ENCODE assay signal across 26 cellular contexts in the genomic region with DNA sequence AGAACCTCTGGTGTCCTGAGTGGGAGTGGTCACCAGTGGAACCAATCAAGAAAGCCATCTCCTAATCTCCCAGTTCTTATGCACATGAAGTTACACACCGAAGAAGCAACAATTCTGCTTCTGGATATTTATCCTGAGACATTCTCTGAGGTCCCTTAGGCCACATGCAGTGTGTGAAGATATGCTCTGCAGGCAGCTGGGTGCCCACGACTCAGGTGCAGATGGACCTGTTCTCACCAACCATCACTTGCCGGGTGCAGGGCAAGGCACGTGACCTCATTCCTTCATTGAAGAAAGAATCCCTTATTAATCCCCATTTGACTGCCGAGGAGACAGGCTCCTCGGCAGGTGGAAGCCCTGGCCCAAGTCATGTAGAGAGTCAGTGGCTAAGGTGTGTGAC.
DNase-seq lines count a peak whose midpoint lies in the region; ATAC-seq, FAIRE-seq and TF ChIP-seq lines count a peak whose summit lies in the region.
"Had no signal": no experiment of that assay in that cellular context is flagged by ENCODE, and none has a peak within 500 bp of the region (broad histone marks: within the 10 kb centered on the region; RNA-seq: fewer than 3 reads in every experiment).

No MANE protein-coding gene starts in this region.

- H3K4me1 ChIP-seq in pancreas (no peaks in the 10 kb centered on the region), aorta (ENCODE audit: control insufficient read depth in 1 of 2, insufficient read depth in 2 of 2, low read length in 2 of 2) (no peaks in the 10 kb centered on the region)
- H3K4me1 ChIP-seq: A549 had no signal

- WGBS in pancreas, 2 donors: 26 to 30% methylated on average over 6 of the region's 6 CpGs
- WGBS in aorta, 2 donors: 81 to 85% methylated on average over 6 of the region's 6 CpGs

- H3K27ac Mint-ChIP-seq in brain: peak overlapping the region in 3 of 5 experiments; percentile 10 to 74 (median 57)
- H3K27ac Mint-ChIP-seq in immature natural killer cell: no peak overlapping the region
- H3K27ac Mint-ChIP-seq: B cell; CD4-positive, alpha-beta T cell; CD8-positive, alpha-beta T cell had no signal

- H3K36me3 Mint-ChIP-seq in brain: no peaks in the 10 kb centered on the region
- no peaks in the 10 kb centered on the region for H3K36me3 Mint-ChIP-seq in immature natural killer cell
- H3K36me3 Mint-ChIP-seq: CD8-positive, alpha-beta T cell had no signal

- H3K36me3 ChIP-seq in pancreas: no peaks in the 10 kb centered on the region
- no peaks in the 10 kb centered on the region for H3K36me3 ChIP-seq in aorta (ENCODE audit: control insufficient read depth in 1 of 2, insufficient read depth in 2 of 2, low read length in 1 of 2)
- H3K36me3 ChIP-seq: BLaER1 treated with 17β-estradiol and CSF1 and Interleukin-3, amounts not matched to agents 10 nM and 100 nM had no signal

- H3K27me3 ChIP-seq in pancreas (no peaks in the 10 kb centered on the region), aorta (ENCODE audit: control insufficient read depth in 1 of 2, insufficient read depth in 2 of 2, low read length in 1 of 2) (no peaks in the 10 kb centered on the region)
- H3K27me3 ChIP-seq: BLaER1 treated with 17β-estradiol and CSF1 and Interleukin-3, amounts not matched to agents 10 nM and 100 nM had no signal

- H3K27ac ChIP-seq in pancreas: no peak overlapping the region
- no peak overlapping the region for H3K27ac ChIP-seq in aorta (ENCODE audit: low read depth in 1 of 2, low read length in 2 of 2)
- H3K27ac ChIP-seq: 22Rv1; A549; BLaER1 treated with 17β-estradiol and CSF1 and Interleukin-3, amounts not matched to agents 10 nM and 100 nM; C4-2B had no signal

- H3K4me1 Mint-ChIP-seq in brain (peaks cover 30% of the 10 kb centered on the region), immature natural killer cell (no peaks in the 10 kb centered on the region)
- H3K4me1 Mint-ChIP-seq: B cell had no signal

- intact Hi-C loops in pancreas (cut with DNase I) (no loop called here), aorta (cut with DNase I) (no loop called here), head of caudate nucleus (cut with DNase I) (no loop called here)

- H3K9me3 ChIP-seq in pancreas (no peaks in the 10 kb centered on the region), aorta (ENCODE audit: control insufficient read depth, low read length) (peaks cover 2% of the 10 kb centered on the region)
- H3K9me3 ChIP-seq: A549; BLaER1 treated with 17β-estradiol and CSF1 and Interleukin-3, amounts not matched to agents 10 nM and 100 nM had no signal

- H3K4me3 Mint-ChIP-seq in brain (no peak overlapping the region), immature natural killer cell (no peak overlapping the region)
- H3K4me3 Mint-ChIP-seq: B cell; CD4-positive, alpha-beta T cell; CD8-positive, alpha-beta T cell had no signal

- ATAC-seq in pancreas (peak; percentile 65 to 94 (median 84)), aorta (ENCODE audit: low FRiP score) (no peak)
- ATAC-seq: A549; CD8-positive, alpha-beta T cell; GM12878 had no signal

- H3K27me3 Mint-ChIP-seq in brain (peaks cover 4% of the 10 kb centered on the region), immature natural killer cell (ENCODE audit: low read depth in 3 of 3) (peaks cover 0 to 7% (median 4%) of the 10 kb centered on the region in 3 donors)

- no peak for TF ChIP-seq RAD21 in Ishikawa (IDR thresholded peaks at IDR 0.05; ENCODE audit: low read depth)

- H3K4me3 ChIP-seq in pancreas (no peak overlapping the region), aorta (ENCODE audit: low read length in 2 of 2) (no peak overlapping the region)
- H3K4me3 ChIP-seq: A549; BLaER1 treated with 17β-estradiol and CSF1 and Interleukin-3, amounts not matched to agents 10 nM and 100 nM; GM12878 had no signal

- H3K9me3 Mint-ChIP-seq in brain (peaks cover 0 to 4% (median 0%) of the 10 kb centered on the region in 5 experiments), immature natural killer cell (no peaks in the 10 kb centered on the region)
- H3K9me3 Mint-ChIP-seq: CD4-positive, alpha-beta T cell; CD8-positive, alpha-beta T cell had no signal

- no peak for FAIRE-seq in pancreas (lab: Jason Lieb, UNC)
- FAIRE-seq: A549, GM12878, GM12892, GM18507 had no signal

- TF ChIP-seq CTCF in brain (conservative IDR thresholded peaks at IDR 0.05) (no peak), pancreas (IDR thresholded peaks at IDR 0.05) (no peak)

- peak in 4 of 6 donors; percentile 27 to 80 (median 56) for DNase-seq in pancreas
- DNase-seq in aorta: peak; percentile 1 to 42
- DNase-seq in head of caudate nucleus: no peak
- no peak for DNase-seq in COLO668 (lab: John Stamatoyannopoulos, UW; ENCODE audit: unreplicated experiment)
- no peak for DNase-seq in immature natural killer cell
- DNase-seq: AML-193; CD4-positive, alpha-beta T cell; CD8-positive, alpha-beta T cell; COR-L47; DMS 273 treated with DMSO at 0.1 percent for 48 hours; DMS153; DMS53; DMS79; DND-41; EL; GDM1 had no signal

- no peak for TF ChIP-seq EP300 in Ishikawa (IDR thresholded peaks at IDR 0.05; ENCODE audit: borderline replicate concordance)

TF ChIP-seq in Ishikawa, 13 proteins besides CTCF, POLR2A, EP300 and RAD21:
- TF ChIP-seq YY1 (IDR thresholded peaks at IDR 0.05; ENCODE audit: low read depth) (no peak), FOXM1 (IDR thresholded peaks at IDR 0.05; ENCODE audit: borderline replicate concordance, low read depth) (no peak), TCF12 (IDR thresholded peaks at IDR 0.05; ENCODE audit: low read depth) (no peak), TAF1 (IDR thresholded peaks at IDR 0.05; ENCODE audit: low read depth) (no peak), EGR1 (IDR thresholded peaks at IDR 0.05) (no peak), TEAD4 (IDR thresholded peaks at IDR 0.05) (no peak)
- TF ChIP-seq, protein P1, sequence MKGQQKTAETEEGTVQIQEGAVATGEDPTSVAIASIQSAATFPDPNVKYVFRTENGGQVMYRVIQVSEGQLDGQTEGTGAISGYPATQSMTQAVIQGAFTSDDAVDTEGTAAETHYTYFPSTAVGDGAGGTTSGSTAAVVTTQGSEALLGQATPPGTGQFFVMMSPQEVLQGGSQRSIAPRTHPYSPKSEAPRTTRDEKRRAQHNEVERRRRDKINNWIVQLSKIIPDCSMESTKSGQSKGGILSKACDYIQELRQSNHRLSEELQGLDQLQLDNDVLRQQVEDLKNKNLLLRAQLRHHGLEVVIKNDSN (IDR thresholded peaks at IDR 0.05): peak; percentile 45; the same call in 1 of the 2 replicates
- TF ChIP-seq, protein P2, sequence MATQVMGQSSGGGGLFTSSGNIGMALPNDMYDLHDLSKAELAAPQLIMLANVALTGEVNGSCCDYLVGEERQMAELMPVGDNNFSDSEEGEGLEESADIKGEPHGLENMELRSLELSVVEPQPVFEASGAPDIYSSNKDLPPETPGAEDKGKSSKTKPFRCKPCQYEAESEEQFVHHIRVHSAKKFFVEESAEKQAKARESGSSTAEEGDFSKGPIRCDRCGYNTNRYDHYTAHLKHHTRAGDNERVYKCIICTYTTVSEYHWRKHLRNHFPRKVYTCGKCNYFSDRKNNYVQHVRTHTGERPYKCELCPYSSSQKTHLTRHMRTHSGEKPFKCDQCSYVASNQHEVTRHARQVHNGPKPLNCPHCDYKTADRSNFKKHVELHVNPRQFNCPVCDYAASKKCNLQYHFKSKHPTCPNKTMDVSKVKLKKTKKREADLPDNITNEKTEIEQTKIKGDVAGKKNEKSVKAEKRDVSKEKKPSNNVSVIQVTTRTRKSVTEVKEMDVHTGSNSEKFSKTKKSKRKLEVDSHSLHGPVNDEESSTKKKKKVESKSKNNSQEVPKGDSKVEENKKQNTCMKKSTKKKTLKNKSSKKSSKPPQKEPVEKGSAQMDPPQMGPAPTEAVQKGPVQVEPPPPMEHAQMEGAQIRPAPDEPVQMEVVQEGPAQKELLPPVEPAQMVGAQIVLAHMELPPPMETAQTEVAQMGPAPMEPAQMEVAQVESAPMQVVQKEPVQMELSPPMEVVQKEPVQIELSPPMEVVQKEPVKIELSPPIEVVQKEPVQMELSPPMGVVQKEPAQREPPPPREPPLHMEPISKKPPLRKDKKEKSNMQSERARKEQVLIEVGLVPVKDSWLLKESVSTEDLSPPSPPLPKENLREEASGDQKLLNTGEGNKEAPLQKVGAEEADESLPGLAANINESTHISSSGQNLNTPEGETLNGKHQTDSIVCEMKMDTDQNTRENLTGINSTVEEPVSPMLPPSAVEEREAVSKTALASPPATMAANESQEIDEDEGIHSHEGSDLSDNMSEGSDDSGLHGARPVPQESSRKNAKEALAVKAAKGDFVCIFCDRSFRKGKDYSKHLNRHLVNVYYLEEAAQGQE (IDR thresholded peaks at IDR 0.05; ENCODE audit: low read depth): no peak
- TF ChIP-seq, protein P3, sequence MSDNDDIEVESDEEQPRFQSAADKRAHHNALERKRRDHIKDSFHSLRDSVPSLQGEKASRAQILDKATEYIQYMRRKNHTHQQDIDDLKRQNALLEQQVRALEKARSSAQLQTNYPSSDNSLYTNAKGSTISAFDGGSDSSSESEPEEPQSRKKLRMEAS (IDR thresholded peaks at IDR 0.05): no peak

Comparison
In these comparisons a context has a peak if more than half of its experiments do, and no peak if none do; other contexts are left out.
1. H3K27ac Mint-ChIP-seq: peak in brain (3 of 5); none in immature natural killer cell (0 of 6).
2. DNase-seq: peak in pancreas (4 of 6) and aorta (2 of 2); none in head of caudate nucleus (0 of 42), COLO668 (single experiment) and immature natural killer cell (0 of 3).